In genomic region chr6:168640181-168640580, GRCh38 we compare ENCODE assay signal across 25 cellular contexts.
"Had no signal": no experiment of that assay in that cellular context is flagged by ENCODE, and none has a peak within 500 bp of the region (broad histone marks: within the 10 kb centered on the region; RNA-seq: fewer than 3 reads in every experiment).

No MANE protein-coding gene starts in this region.

- DNase-seq: colonic mucosa; effector CD8-positive, alpha-beta T cell; endodermal cell; foreskin fibroblast; head of caudate nucleus; midbrain; naive thymus-derived CD4-positive, alpha-beta T cell; right lobe of liver; small intestine; stimulated activated CD4-positive, alpha-beta T cell treated with anti-CD3 and anti-CD28 coated beads, Interleukin-15, amount 100 ng/mL, for 24 hours; stimulated activated CD4-positive, alpha-beta T cell treated with anti-CD3 and anti-CD28 coated beads, Interleukin-2, amount 100 ng/mL, for 48 hours; stimulated activated naive CD4-positive, alpha-beta T cell; stimulated activated naive CD8-positive, alpha-beta T cell treated with anti-CD3 and anti-CD28 coated beads, Interleukin-15, amount 100 ng/mL, for 72 hours; substantia nigra; upper lobe of left lung had no signal

- H3K27me3 Mint-ChIP-seq: dendritic cell treated with granulocyte-macrophage colony-stimulating factor and Interleukin-4, amounts not matched to agents 40 ng/mL and 50 ng/mL, for 4 days; progenitor cell of endocrine pancreas had no signal

- FAIRE-seq: keratinocyte, small intestine, urothelium cell line had no signal

- H3K4me3 Mint-ChIP-seq: dendritic cell treated with granulocyte-macrophage colony-stimulating factor and Interleukin-4, amounts not matched to agents 40 ng/mL and 50 ng/mL, for 4 days; endodermal cell; naive thymus-derived CD4-positive, alpha-beta T cell; stimulated activated naive CD8-positive, alpha-beta T cell treated with anti-CD3 and anti-CD28 coated beads, Interleukin-15, amount 100 ng/mL, for 72 hours had no signal

- H3K4me1 ChIP-seq: colonic mucosa, parathyroid adenoma, right lobe of liver, upper lobe of left lung had no signal

- H3K27me3 ChIP-seq: colonic mucosa, right lobe of liver, testis, tibial artery, upper lobe of left lung had no signal

- H2AFZ ChIP-seq: parathyroid adenoma had no signal

- H3K27ac ChIP-seq: colonic mucosa, epithelial cell of prostate, parathyroid adenoma, right lobe of liver, tibial artery, upper lobe of left lung had no signal

- H3K36me3 ChIP-seq: colonic mucosa, gastrocnemius medialis, right lobe of liver, tibial artery, upper lobe of left lung had no signal

- H3K9ac ChIP-seq: parathyroid adenoma had no signal

- H3K79me2 ChIP-seq: parathyroid adenoma had no signal

- H3K4me1 Mint-ChIP-seq: stimulated activated naive CD8-positive, alpha-beta T cell treated with anti-CD3 and anti-CD28 coated beads, Interleukin-15, amount 100 ng/mL, for 72 hours had no signal

- H3K4me3 ChIP-seq: colonic mucosa, gastrocnemius medialis, right lobe of liver, testis, tibial artery, upper lobe of left lung had no signal

- H3K36me3 Mint-ChIP-seq: naive thymus-derived CD4-positive, alpha-beta T cell had no signal

- H3K9me3 Mint-ChIP-seq: dendritic cell treated with granulocyte-macrophage colony-stimulating factor and Interleukin-4, amounts not matched to agents 40 ng/mL and 50 ng/mL, for 4 days; endodermal cell; naive thymus-derived CD4-positive, alpha-beta T cell; stimulated activated naive CD8-positive, alpha-beta T cell treated with anti-CD3 and anti-CD28 coated beads, Interleukin-15, amount 100 ng/mL, for 72 hours had no signal

- H3K9me3 ChIP-seq: colonic mucosa, gastrocnemius medialis, right lobe of liver, testis, tibial artery, upper lobe of left lung had no signal

- ATAC-seq: esophagus mucosa; gastrocnemius medialis; naive thymus-derived CD4-positive, alpha-beta T cell; right lobe of liver; stimulated activated naive CD8-positive, alpha-beta T cell treated with anti-CD3 and anti-CD28 coated beads, Interleukin-15, amount 100 ng/mL, for 72 hours had no signal

- H3K27ac Mint-ChIP-seq: dendritic cell treated with granulocyte-macrophage colony-stimulating factor and Interleukin-4, amounts not matched to agents 40 ng/mL and 50 ng/mL, for 4 days; endodermal cell; naive thymus-derived CD4-positive, alpha-beta T cell; progenitor cell of endocrine pancreas; stimulated activated naive CD8-positive, alpha-beta T cell treated with anti-CD3 and anti-CD28 coated beads, Interleukin-15, amount 100 ng/mL, for 72 hours had no signal
